Comparison of ENCODE assay signal across 28 cellular contexts in genomic region chr5:24065786-24066185, GRCh38.
DNase-seq lines count a peak whose midpoint lies in the region; ATAC-seq, FAIRE-seq and TF ChIP-seq lines count a peak whose summit lies in the region.
"Had no signal": no experiment of that assay in that cellular context is flagged by ENCODE, and none has a peak within 500 bp of the region (broad histone marks: within the 10 kb centered on the region; RNA-seq: fewer than 3 reads in every experiment).

No MANE protein-coding gene starts in this region.

- peak; percentile 49 for ATAC-seq in PC-3
- peak; percentile 21; the same call in 1 of the 3 replicates for ATAC-seq in GM12878
- no peak for ATAC-seq in GM21619 (IDR thresholded peaks at IDR 0.05; ENCODE audit: unreplicated experiment)
- ATAC-seq: HCT116, SK-N-SH treated with all-trans-retinoic acid at 6 μM for 48 hours had no signal

- H3K4me2 ChIP-seq in PC-3 (ENCODE audit: low read length) (peak overlapping the region; percentile 36), GM12878 (ENCODE audit: control insufficient read depth, insufficient read depth) (no peak overlapping the region)
- H3K4me2 ChIP-seq: BLaER1 had no signal

- DNase-seq in NOMO-1 treated with DMSO at 0.1 percent for 48 hours (lab: John Stamatoyannopoulos, UW; ENCODE audit: unreplicated experiment) (peak; percentile 9), NOMO-1 treated with dmso at 0.1 percent for 144 hours (lab: John Stamatoyannopoulos, UW; ENCODE audit: unreplicated experiment) (no peak), PC-3 (peak; percentile 80), GM12878 (ENCODE audit: low read depth, low spot score) (no peak), kidney tubule cell (ENCODE audit: low spot score) (peak; percentile 4), T-helper 9 cell (no peak), putamen (ENCODE audit: low spot score) (no peak)
- DNase-seq: ACHN; Caco-2; CD4-positive, alpha-beta T cell; DMS 273 treated with DMSO at 0.1 percent for 48 hours; DMS79 treated with DMSO at 0.1 percent for 48 hours; GOT3; NCI-H1092; NCI-H146; NCI-H2029; NCI-H2227 treated with DMSO at 0.1 percent for 48 hours; NCI-H524; NCI-H82; OCI-M1; RPMI8226; SIG-M5 had no signal

- H3K9ac ChIP-seq in PC-3 (ENCODE audit: low read length) (peak overlapping the region; percentile 71), GM12878 (ENCODE audit: control insufficient read depth, insufficient read depth, low read length) (no peak overlapping the region)
- H3K9ac ChIP-seq: BLaER1 had no signal

- no peaks in the 10 kb centered on the region for H3K9me3 ChIP-seq in PC-3 (ENCODE audit: low read length)
- H3K9me3 ChIP-seq in GM12878 (replicated peaks; ENCODE audit: control insufficient read depth, insufficient read depth, low read length): no peaks in the 10 kb centered on the region; the same call in 2 of the 3 replicates
- H3K9me3 ChIP-seq: BLaER1, Caco-2 had no signal

- BruUV-seq in PC-3 (replicated peaks; lab: Mats Ljungman, UMichigan) (no TSS peak), GM12878 (replicated peaks; lab: Mats Ljungman, UMichigan) (no TSS peak)

- H3K27ac ChIP-seq in PC-3 (ENCODE audit: low read length) (peak overlapping the region; percentile 88), GM12878 (ENCODE audit: control insufficient read depth, insufficient read depth) (no peak overlapping the region)
- H3K27ac ChIP-seq: 22Rv1, BLaER1 had no signal

- H3K4me1 ChIP-seq in PC-3 (ENCODE audit: insufficient read depth, low read length): peaks cover 53% of the 10 kb centered on the region
- no peaks in the 10 kb centered on the region for H3K4me1 ChIP-seq in GM12878 (ENCODE audit: control insufficient read depth, insufficient read depth, low read length)
- H3K4me1 ChIP-seq: BLaER1, Caco-2 had no signal

- H4K20me1 ChIP-seq in PC-3 (ENCODE audit: low read length) (no peaks in the 10 kb centered on the region), GM12878 (ENCODE audit: control insufficient read depth, insufficient read depth) (no peaks in the 10 kb centered on the region)
- H4K20me1 ChIP-seq: BLaER1 had no signal

- no peaks in the 10 kb centered on the region for H3K79me2 ChIP-seq in PC-3 (ENCODE audit: low read length)
- no peaks in the 10 kb centered on the region for H3K79me2 ChIP-seq in GM12878 (ENCODE audit: control insufficient read depth, insufficient read depth, low read length)

- TF ChIP-seq POLR2A in GM12878 (IDR thresholded peaks at IDR 0.05; ENCODE audit: low read depth, low read length): no peak

- CTCF ChIA-PET in PC-3 (lab: Charles Lee): no interaction called here
- CTCF ChIA-PET in GM12878 (lab: Yijun Ruan, JAX): no interaction called here

- POLR2A ChIA-PET in PC-3 (lab: Charles Lee; ENCODE audit: unreplicated experiment): no interaction called here
- POLR2A ChIA-PET in GM12878 (lab: Charles Lee): no interaction called here

- no peaks in the 10 kb centered on the region for H3K9me2 ChIP-seq in PC-3 (replicated peaks; ENCODE audit: low read length)

- H2AFZ ChIP-seq in PC-3 (ENCODE audit: low read length): no peak overlapping the region
- no peak overlapping the region for H2AFZ ChIP-seq in GM12878 (ENCODE audit: control insufficient read depth, low read depth, low read length)

- TF ChIP-seq CTCF in PC-3 (conservative IDR thresholded peaks at IDR 0.05; ENCODE audit: low read depth, low read length): no peak
- TF ChIP-seq CTCF in GM12878 (IDR thresholded peaks at IDR 0.05 in 2 of 3, conservative IDR thresholded peaks at IDR 0.05 in 1 of 3; ENCODE audit: control insufficient read depth in 2 of 3, extremely low read depth in 1 of 3, insufficient read depth in 1 of 3, low read depth in 3 of 3, low read length in 3 of 3): no peak

- no peak for TF ChIP-seq EP300 in GM12878 (IDR thresholded peaks at IDR 0.05; ENCODE audit: borderline replicate concordance in 1 of 2, control insufficient read depth in 1 of 2, low read depth in 2 of 2, low read length in 2 of 2)

- H3K4me3 ChIP-seq in PC-3 (ENCODE audit: low read length): no peak overlapping the region
- no peak overlapping the region for H3K4me3 ChIP-seq in GM12878
- H3K4me3 ChIP-seq: BLaER1 had no signal

- SMC1A ChIA-PET in GM12878 (lab: Charles Lee; ENCODE audit: uncharacterized antibody, unreplicated experiment): interaction anchor here (0.6 kb wide), 1 partner anchor 12 kb away, joined by 4 read pairs; no protein-coding TSS in a partner anchor

- H3K27me3 ChIP-seq in PC-3 (ENCODE audit: low read length) (no peaks in the 10 kb centered on the region), GM12878 (replicated peaks in 1 of 2; ENCODE audit: control insufficient read depth in 2 of 2, insufficient read depth in 2 of 2, low read length in 1 of 2) (no peaks in the 10 kb centered on the region)
- H3K27me3 ChIP-seq: BLaER1 had no signal

- RAD21 ChIA-PET in GM12878 (lab: Charles Lee; ENCODE audit: unreplicated experiment): no interaction called here

- intact Hi-C loops in PC-3 (cut with micrococcal nuclease) (no loop called here), GM12878 (cut with micrococcal nuclease; ENCODE audit: unreplicated experiment) (no loop called here)

- FAIRE-seq in GM12878 (lab: Jason Lieb, UNC): no peak
- FAIRE-seq: GM12891 had no signal

- TF ChIP-seq RAD21 in GM12878 (IDR thresholded peaks at IDR 0.05; ENCODE audit: insufficient read depth, low read depth, low read length): no peak

- WGBS in GM12878 (ENCODE audit: insufficient coverage, insufficient replicate concordance, low lambda C conversion rate, missing lambda C conversion rate): 39% methylated on average over 4 of the region's 4 CpGs

- H3K36me3 ChIP-seq in PC-3 (ENCODE audit: low read depth, low read length): no peaks in the 10 kb centered on the region
- H3K36me3 ChIP-seq in GM12878 (ENCODE audit: control insufficient read depth in 2 of 2, insufficient read depth in 2 of 2, low read length in 1 of 2): no peaks in the 10 kb centered on the region
- H3K36me3 ChIP-seq: BLaER1 had no signal

- H3F3A ChIP-seq in PC-3 (ENCODE audit: low read length, unreplicated experiment): no peaks in the 10 kb centered on the region

- in situ Hi-C loops in GM12878 (cut with MboI): no loop called here

TF ChIP-seq in GM12878, 131 proteins besides CTCF, POLR2A, EP300 and RAD21:
- TF ChIP-seq BACH1 (IDR thresholded peaks at IDR 0.05; ENCODE audit: borderline replicate concordance): no peak

Comparison
In these comparisons a context has a peak if more than half of its experiments do, and no peak if none do; other contexts are left out.
1. DNase-seq: peak in NOMO-1 treated with DMSO at 0.1 percent for 48 hours (single experiment), PC-3 (single experiment) and kidney tubule cell (single experiment); none in NOMO-1 treated with dmso at 0.1 percent for 144 hours (single experiment), GM12878 (single experiment), T-helper 9 cell (single experiment) and putamen (single experiment).